ENCODE assay signal across 9 cellular contexts in the genomic region with DNA sequence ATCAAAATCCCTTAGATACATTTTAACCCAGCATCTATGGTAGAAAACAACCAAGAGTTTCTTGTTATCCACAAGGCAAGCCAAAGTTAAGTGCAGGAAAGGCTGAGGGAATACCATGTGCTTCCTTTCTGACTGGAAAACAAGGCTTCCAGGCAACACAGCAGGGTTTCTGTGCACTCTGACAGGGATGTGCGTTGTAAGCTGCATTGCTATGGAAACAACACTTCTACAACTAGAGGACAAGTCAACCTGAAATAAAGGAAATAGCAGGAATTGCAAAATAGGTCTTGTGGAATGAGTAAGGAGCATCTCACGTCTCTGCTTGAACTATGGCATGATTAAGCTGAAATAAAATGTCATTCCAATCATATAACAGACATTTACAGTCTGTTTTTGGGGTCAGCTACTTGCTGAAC. TPM values are rescaled to one million over a fixed set of nuclear protein-coding genes. Genes with fewer than 3 reads are reported as not detected.
DNase-seq lines count a peak whose midpoint lies in the region; ATAC-seq and TF ChIP-seq lines count a peak whose summit lies in the region.
"Had no signal": no experiment of that assay in that cellular context is flagged by ENCODE, and none has a peak within 500 bp of the region (broad histone marks: within the 10 kb centered on the region; RNA-seq: fewer than 3 reads in every experiment).

No MANE protein-coding gene starts in this region.

- H3K4me3 Mint-ChIP-seq in progenitor cell of endocrine pancreas (ENCODE audit: low read depth): no peak overlapping the region

- no peak overlapping the region for H3K23ac ChIP-seq in mesenchymal stem cell (ENCODE audit: low read length in 2 of 2)

- H2AK5ac ChIP-seq in mesenchymal stem cell (ENCODE audit: low read length, severe bottlenecking): no peak overlapping the region

- H3K4me3 ChIP-seq in HUES48 (ENCODE audit: low read depth, low read length): no peak overlapping the region
- H3K4me3 ChIP-seq in mesenchymal stem cell (ENCODE audit: insufficient read depth in 1 of 2, low read depth in 1 of 2, low read length in 2 of 2): peak overlapping the region in 1 of 2 experiments; percentile 9

- H3K9me3 Mint-ChIP-seq in progenitor cell of endocrine pancreas (ENCODE audit: low read depth): no peaks in the 10 kb centered on the region

- no peak overlapping the region for H2BK120ac ChIP-seq in mesenchymal stem cell (ENCODE audit: low read depth, low read length)

- peak overlapping the region; percentile 20 for H3K4me2 ChIP-seq in mesenchymal stem cell (ENCODE audit: low read length, poor library complexity, severe bottlenecking)

- ATAC-seq in GM18517 (IDR thresholded peaks at IDR 0.05; ENCODE audit: unreplicated experiment) (no peak), GM21825 (IDR thresholded peaks at IDR 0.05; ENCODE audit: unreplicated experiment) (no peak)

- no peak overlapping the region for H4K91ac ChIP-seq in mesenchymal stem cell (ENCODE audit: low read length)

- no peaks in the 10 kb centered on the region for H3K27me3 Mint-ChIP-seq in progenitor cell of endocrine pancreas

- no peak overlapping the region for H4K8ac ChIP-seq in mesenchymal stem cell (ENCODE audit: low read length)

- H3K36me3 Mint-ChIP-seq in progenitor cell of endocrine pancreas (ENCODE audit: insufficient read depth): peaks cover 8% of the 10 kb centered on the region

- peak; percentile 64 for DNase-seq in AG08396 (ENCODE audit: low spot score)
- DNase-seq in dedifferentiated amniotic fluid mesenchymal stem cell (ENCODE audit: extremely low spot score): peak; percentile 72
- DNase-seq in mesenchymal stem cell: peak; percentile 97
- DNase-seq in progenitor cell of endocrine pancreas (ENCODE audit: low spot score, unreplicated experiment): no peak
- no peak for DNase-seq in NCI-H524 (lab: John Stamatoyannopoulos, UW)
- DNase-seq: activated CD4-positive, alpha-beta T cell treated with anti-CD3 and anti-CD28 coated beads for 4 hours had no signal

- no peak for TF ChIP-seq CTCF in progenitor cell of endocrine pancreas (IDR thresholded peaks at IDR 0.05; ENCODE audit: unreplicated experiment)

- no peak overlapping the region for H3K27ac Mint-ChIP-seq in progenitor cell of endocrine pancreas

- no peak overlapping the region for H2BK15ac ChIP-seq in mesenchymal stem cell (ENCODE audit: low read depth, poor library complexity, severe bottlenecking)

- peaks cover 9% of the 10 kb centered on the region for H3K4me1 ChIP-seq in HUES48 (ENCODE audit: control insufficient read depth, insufficient read depth, low read length)
- H3K4me1 ChIP-seq in mesenchymal stem cell (ENCODE audit: control insufficient read depth, insufficient read depth, low read depth, low read length): peaks cover 8% of the 10 kb centered on the region

- peak overlapping the region; percentile 27 to 81 for H2BK12ac ChIP-seq in mesenchymal stem cell (ENCODE audit: low read length in 2 of 2)

- H3K14ac ChIP-seq in mesenchymal stem cell (ENCODE audit: low read length in 2 of 2): no peak overlapping the region

- H3K27me3 ChIP-seq in HUES48 (ENCODE audit: control insufficient read depth, insufficient read depth, low read length) (no peaks in the 10 kb centered on the region), mesenchymal stem cell (ENCODE audit: control insufficient read depth in 1 of 2, insufficient read depth in 1 of 2, low read length in 2 of 2) (no peaks in the 10 kb centered on the region)

- H3K9ac ChIP-seq in HUES48 (ENCODE audit: low read depth, low read length) (no peak overlapping the region), mesenchymal stem cell (ENCODE audit: low read length) (peak overlapping the region; percentile 88)

- H3K36me3 ChIP-seq in HUES48 (ENCODE audit: control insufficient read depth, insufficient read depth, low read length) (peaks cover 42% of the 10 kb centered on the region), mesenchymal stem cell (ENCODE audit: control insufficient read depth in 1 of 2, insufficient read depth in 2 of 2, low read depth in 1 of 2, low read length in 2 of 2) (peaks cover 0 to 32% of the 10 kb centered on the region in 2 experiments)

- no peak overlapping the region for H2AFZ ChIP-seq in mesenchymal stem cell (ENCODE audit: low read depth, low read length)

- WGBS in mesenchymal stem cell: 0% methylated on average over 2 of the region's 2 CpGs

- peak overlapping the region; percentile 39 for H2BK5ac ChIP-seq in mesenchymal stem cell (ENCODE audit: low read depth, low read length, poor library complexity, severe bottlenecking)

- H3K27ac ChIP-seq in HUES48 (ENCODE audit: low read depth, low read length) (peak overlapping the region; percentile 39), mesenchymal stem cell (ENCODE audit: low read length, poor library complexity, severe bottlenecking) (peak overlapping the region; percentile 95)

- H3K79me1 ChIP-seq in mesenchymal stem cell (replicated peaks; ENCODE audit: low read length, poor library complexity, severe bottlenecking): peaks cover 19% of the 10 kb centered on the region

- H3K9me3 ChIP-seq in HUES48 (ENCODE audit: control insufficient read depth, insufficient read depth, low read length) (no peaks in the 10 kb centered on the region), mesenchymal stem cell (ENCODE audit: control insufficient read depth, low read length) (no peaks in the 10 kb centered on the region)

- H3K4ac ChIP-seq in mesenchymal stem cell (ENCODE audit: low read depth in 1 of 2, low read length in 2 of 2): no peak overlapping the region

- peaks cover 28% of the 10 kb centered on the region for H3K4me1 Mint-ChIP-seq in progenitor cell of endocrine pancreas (ENCODE audit: low read depth)

- H3K18ac ChIP-seq in mesenchymal stem cell (ENCODE audit: low read depth in 1 of 2, low read length in 2 of 2): peak overlapping the region in 1 of 2 experiments; percentile 47

RNA-seq across cellular contexts. Expression of a gene that starts 55.3 kb away (rescaled TPM):
- 112 TPM for polyA plus RNA-seq in mesenchymal stem cell (2013, experiment 1 of 2)
- polyA plus RNA-seq in mesenchymal stem cell (2013, experiment 2 of 2): 112 TPM
- total RNA-seq in progenitor cell of endocrine pancreas: 91.5 and 94.6 TPM in 2 replicates

Comparison
In these comparisons a context has a peak if more than half of its experiments do, and no peak if none do; other contexts are left out.
1. DNase-seq: peak in AG08396 (single experiment), dedifferentiated amniotic fluid mesenchymal stem cell (single experiment) and mesenchymal stem cell (single experiment); none in progenitor cell of endocrine pancreas (single experiment) and NCI-H524 (0 of 2).